ENCODE assay signal across 5 cellular contexts in the genomic region with DNA sequence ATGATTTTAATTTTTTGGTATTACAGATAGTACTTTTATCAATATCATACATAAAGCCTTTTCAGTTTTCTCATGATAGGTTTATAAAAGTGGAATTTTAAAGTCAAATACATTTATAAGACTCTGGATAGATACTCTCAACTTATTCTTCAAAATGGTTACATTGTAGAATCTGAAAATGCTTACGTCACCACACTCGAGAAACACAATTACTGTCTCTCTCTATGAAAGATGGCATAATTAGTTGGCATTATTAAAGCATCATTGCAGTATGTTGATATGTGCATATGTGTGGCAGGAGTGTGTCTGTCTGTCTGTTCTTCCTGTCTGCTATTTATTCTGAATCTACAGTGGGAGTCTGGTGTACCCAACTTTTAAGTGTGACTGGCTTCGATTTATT.
"Had no signal": no experiment of that assay in that cellular context is flagged by ENCODE, and none has a peak within 500 bp of the region (broad histone marks: within the 10 kb centered on the region; RNA-seq: fewer than 3 reads in every experiment).

No MANE protein-coding gene starts in this region.

- DNase-seq: IMR-90, KBM-7 had no signal

- H3K27ac ChIP-seq: HL-60 had no signal

- H3K9me3 Mint-ChIP-seq: IgD-negative memory B cell had no signal

- H3K4me1 Mint-ChIP-seq: IgD-negative memory B cell had no signal

- H3K4me3 Mint-ChIP-seq: IgD-negative memory B cell had no signal

- FAIRE-seq: K562 had no signal

- H3K36me3 Mint-ChIP-seq: IgD-negative memory B cell had no signal

- ATAC-seq: K562 had no signal

- H3K4me3 ChIP-seq: K562 had no signal

- H3K27ac Mint-ChIP-seq: IgD-negative memory B cell had no signal
